9 cellular contexts compared by ENCODE assay signal in the genomic region with DNA sequence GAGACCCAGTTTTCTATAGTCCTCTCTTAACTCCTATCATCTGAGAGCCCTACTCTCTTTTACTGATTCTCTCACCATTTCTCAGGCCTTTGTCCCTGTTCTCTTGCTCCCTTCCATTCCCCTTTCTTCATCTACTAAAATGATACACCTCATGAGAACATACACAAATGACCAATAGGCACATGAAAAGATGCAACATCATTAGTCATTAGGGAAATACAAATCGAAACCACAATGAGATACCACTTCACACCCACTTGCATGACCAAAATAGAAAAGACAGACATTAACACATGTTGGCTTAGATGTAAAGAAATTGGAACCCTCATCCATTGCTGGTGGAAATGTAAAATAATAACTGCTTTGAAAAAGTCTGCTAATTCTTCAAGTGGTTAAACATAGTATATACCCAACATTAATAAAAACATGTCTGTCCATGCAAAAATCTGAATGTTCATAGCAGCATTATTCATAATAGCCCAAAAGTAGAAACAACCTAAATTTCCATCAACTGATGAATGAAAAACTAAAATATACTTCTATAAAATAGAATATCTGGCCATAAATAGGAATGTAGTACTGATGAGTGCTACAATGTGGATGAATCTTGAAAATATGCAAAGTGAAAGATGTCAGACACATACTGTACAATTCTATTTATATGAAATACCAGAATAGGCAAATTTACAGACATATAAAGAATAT.
DNase-seq lines count a peak whose midpoint lies in the region; ATAC-seq and TF ChIP-seq lines count a peak whose summit lies in the region.
"Had no signal": no experiment of that assay in that cellular context is flagged by ENCODE, and none has a peak within 500 bp of the region (broad histone marks: within the 10 kb centered on the region; RNA-seq: fewer than 3 reads in every experiment).

No MANE protein-coding gene starts in this region.

- DNase-seq in GM13977 (ENCODE audit: low spot score): peak; percentile 12
- DNase-seq in fibroblast of pulmonary artery (ENCODE audit: low read depth): peak; percentile 50
- DNase-seq in NCI-H2081 treated with DMSO at 0.1 percent for 48 hours (lab: John Stamatoyannopoulos, UW): no peak
- no peak for DNase-seq in inferior parietal cortex (ENCODE audit: extremely low spot score)
- DNase-seq in head of caudate nucleus: no peak
- DNase-seq in HUDEP-2 (lab: John Stamatoyannopoulos, UW; ENCODE audit: unreplicated experiment in 76 of 76): no peak
- DNase-seq: activated naive CD8-positive, alpha-beta T cell treated with anti-CD3 and anti-CD28 coated beads, Interleukin-2, amount 10 ng/mL, durations not matched to agents 7 days and 5 days had no signal

- ATAC-seq in GM21786 (IDR thresholded peaks at IDR 0.05; ENCODE audit: unreplicated experiment) (peak; percentile 84), HG03558 (IDR thresholded peaks at IDR 0.05; ENCODE audit: extremely low read depth, unreplicated experiment) (peak; percentile 87)

- H3K4me3 ChIP-seq in fibroblast of pulmonary artery (replicated peaks; ENCODE audit: low read depth, low read length): no peak overlapping the region

- TF ChIP-seq CTCF in GM13977 (IDR thresholded peaks at IDR 0.05; ENCODE audit: extremely low read depth, insufficient read depth, missing control alignments): no peak
- TF ChIP-seq CTCF in fibroblast of pulmonary artery (IDR thresholded peaks at IDR 0.05; ENCODE audit: low read length, missing control alignments): no peak

- in situ Hi-C loops in GM13977 (cut with MboI; ENCODE audit: low pct_unique_long_range_greater_than_20kb, low sequenced_read_pairs, unreplicated experiment): no loop called here

- intact Hi-C loops in head of caudate nucleus (cut with DNase I): no loop called here

Comparison
In these comparisons a context has a peak if more than half of its experiments do, and no peak if none do; other contexts are left out.
1. DNase-seq: peak in GM13977 (single experiment) and fibroblast of pulmonary artery (single experiment); none in NCI-H2081 treated with DMSO at 0.1 percent for 48 hours (single experiment), inferior parietal cortex (single experiment), head of caudate nucleus (0 of 42) and HUDEP-2 (0 of 76).